Comparison of ENCODE assay signal across 8 cellular contexts in genomic region chr10:66180651-66181318, GRCh38.
A peak's percentile ranks its signal among the peaks of the same experiment; 100 is the strongest.
DNase-seq lines count a peak whose midpoint lies in the region; ATAC-seq and TF ChIP-seq lines count a peak whose summit lies in the region.

No MANE protein-coding gene starts in this region.

- TF ChIP-seq CTCF in MCF 10A (IDR thresholded peaks at IDR 0.05; ENCODE audit: unreplicated experiment): peak; percentile 59
- peak in 5 of 7 experiments; percentile 39 to 65 (median 57) for TF ChIP-seq CTCF in stomach (IDR thresholded peaks at IDR 0.05)

- ATAC-seq in GM19397 (IDR thresholded peaks at IDR 0.05; ENCODE audit: unreplicated experiment) (peak; percentile 95), HG03342 (IDR thresholded peaks at IDR 0.05; ENCODE audit: unreplicated experiment) (peak; percentile 94)

- in situ Hi-C loops in G401 (cut with HindIII; ENCODE audit: low sequenced_read_pairs): no loop called here

- CTCF ChIA-PET in MCF 10A (lab: Yijun Ruan, JAX): interaction anchor here (0.7 to 2.9 kb wide), 8 partner anchors 12 to 1449 kb away, joined by 3 to 9 read pairs (median 3); no protein-coding TSS in a partner anchor

- H3K27ac ChIP-seq in stomach: no peak overlapping the region

- no peak overlapping the region for H3K4me3 ChIP-seq in stomach

- intact Hi-C loops in MCF 10A (cut with micrococcal nuclease): loop anchor here (1.0 to 10.0 kb wide), 4 partner anchors 444 to 1448 kb away; no protein-coding TSS in a partner anchor
- intact Hi-C loops in stomach (cut with DNase I; ENCODE audit: low total_unique reads): no loop called here

- no peaks in the 10 kb centered on the region for H3K36me3 Mint-ChIP-seq in MCF 10A (ENCODE audit: insufficient read depth, unreplicated experiment)

- DNase-seq in G401 (ENCODE audit: low spot score): peak; percentile 75
- DNase-seq in NCI-H748 (lab: John Stamatoyannopoulos, UW; ENCODE audit: unreplicated experiment): peak; percentile 45
- peak; percentile 68 for DNase-seq in MCF 10A (ENCODE audit: unreplicated experiment)
- DNase-seq in inferior parietal cortex (ENCODE audit: extremely low spot score): peak; percentile 91
- no peak for DNase-seq in stomach
- no peak for DNase-seq in stimulated activated CD4-positive, alpha-beta T cell treated with anti-CD3 and anti-CD28 coated beads, Interleukin-12 subunit alpha, Interleukin-12 subunit beta, amount 100 ng/mL, for 4 hours

- H3K9me3 Mint-ChIP-seq in MCF 10A (ENCODE audit: unreplicated experiment): no peaks in the 10 kb centered on the region

- no peaks in the 10 kb centered on the region for H3K27me3 Mint-ChIP-seq in MCF 10A (ENCODE audit: insufficient read depth, unreplicated experiment)

- H3K4me1 Mint-ChIP-seq in MCF 10A (ENCODE audit: insufficient read depth, unreplicated experiment): no peaks in the 10 kb centered on the region

- H3K4me3 Mint-ChIP-seq in MCF 10A (ENCODE audit: unreplicated experiment): no peak overlapping the region

- H3K27me3 ChIP-seq in stomach: no peaks in the 10 kb centered on the region

- peaks cover 0 to 4% (median 0%) of the 10 kb centered on the region in 4 donors for H3K4me1 ChIP-seq in stomach

- no peaks in the 10 kb centered on the region for H3K36me3 ChIP-seq in stomach

- POLR2A ChIA-PET in MCF 10A (lab: Yijun Ruan, JAX): no interaction called here

- no peaks in the 10 kb centered on the region for H3K9me3 ChIP-seq in stomach

- no peak overlapping the region for H3K27ac Mint-ChIP-seq in MCF 10A (ENCODE audit: low read depth, unreplicated experiment)

- no peak for TF ChIP-seq POLR2A in stomach (IDR thresholded peaks at IDR 0.05)

- 28 to 39% (median 33%) methylated on average over 4 of the region's 4 CpGs for WGBS in stomach, 5 donors

- no TSS peak for BruUV-seq in MCF 10A (replicated peaks; lab: Mats Ljungman, UMichigan)

- no peak for TF ChIP-seq EP300 in stomach (IDR thresholded peaks at IDR 0.05)

Comparison
In these comparisons a context has a peak if more than half of its experiments do, and no peak if none do; other contexts are left out.
1. DNase-seq: peak in G401 (single experiment), NCI-H748 (single experiment), MCF 10A (single experiment) and inferior parietal cortex (single experiment); none in stomach (single experiment) and stimulated activated CD4-positive, alpha-beta T cell treated with anti-CD3 and anti-CD28 coated beads, Interleukin-12 subunit alpha, Interleukin-12 subunit beta, amount 100 ng/mL, for 4 hours (single experiment).